In the genomic region with DNA sequence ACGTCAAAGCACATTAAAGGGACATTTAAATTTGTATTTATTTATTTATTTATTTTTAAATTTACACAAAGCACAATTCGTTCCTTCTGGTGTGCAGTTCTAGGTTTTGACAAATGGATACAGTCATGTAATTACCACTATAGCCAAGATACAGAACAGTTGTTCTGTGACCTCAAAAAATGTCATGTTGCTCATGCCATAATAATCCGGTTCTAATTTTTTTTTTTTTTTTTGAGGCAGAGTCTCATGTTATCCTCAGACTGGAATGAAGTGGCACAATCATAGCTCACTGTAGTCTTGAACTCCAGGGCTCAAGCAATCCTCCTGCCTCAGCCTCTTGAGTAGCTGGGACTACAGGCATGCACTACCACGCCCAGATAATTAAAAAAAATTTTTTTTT, we compare ENCODE assay signal across 17 cellular contexts. TPM values are rescaled to one million over a fixed set of nuclear protein-coding genes. Genes with fewer than 3 reads are reported as not detected.
"Had no signal": no experiment of that assay in that cellular context is flagged by ENCODE, and none has a peak within 500 bp of the region (broad histone marks: within the 10 kb centered on the region; RNA-seq: fewer than 3 reads in every experiment).

No MANE protein-coding gene starts in this region.

- H3K36me3 Mint-ChIP-seq: natural killer cell had no signal

- H3K4me1 Mint-ChIP-seq: natural killer cell had no signal

- H3K9me3 ChIP-seq: esophagus muscularis mucosa, gastrocnemius medialis, ovary, right atrium auricular region, sigmoid colon had no signal

- H3K4me3 Mint-ChIP-seq: natural killer cell had no signal

- H3K4me2 ChIP-seq: smooth muscle cell had no signal

- H3K27me3 ChIP-seq: ovary, right atrium auricular region had no signal

- H3K9me3 Mint-ChIP-seq: natural killer cell, neural progenitor cell had no signal

- DNase-seq: effector memory CD4-positive, alpha-beta T cell; gastrocnemius medialis; natural killer cell; ovary; stimulated activated naive CD4-positive, alpha-beta T cell treated with Interleukin-2 at 50 U/mL for 16 hours had no signal

- H3K4me3 ChIP-seq: esophagus muscularis mucosa, gastrocnemius medialis, neural progenitor cell, ovary, right atrium auricular region, sigmoid colon, smooth muscle cell had no signal

- H3K4me1 ChIP-seq: esophagus muscularis mucosa, gastrocnemius medialis, right atrium auricular region, sigmoid colon had no signal

- H2AFZ ChIP-seq: neural progenitor cell had no signal

- H3K9ac ChIP-seq: neural progenitor cell had no signal

- H3K27ac Mint-ChIP-seq: natural killer cell had no signal

- H3K36me3 ChIP-seq: esophagus muscularis mucosa, gastrocnemius medialis, neural progenitor cell, ovary, right atrium auricular region, sigmoid colon had no signal

- H3K27ac ChIP-seq: epithelial cell of prostate, esophagus muscularis mucosa, gastrocnemius medialis, neural progenitor cell, ovary, right atrium auricular region, sigmoid colon had no signal

RNA-seq across cellular contexts. Expression of a gene that starts 7.8 kb away (rescaled TPM):
- total RNA-seq: fibroblast of villous mesenchyme, gastrocnemius medialis, left lobe of liver, lower leg skin, mammary epithelial cell, mesenteric fat pad, mononuclear cell, natural killer cell had no signal
